27 cellular contexts compared by ENCODE assay signal in the genomic region with DNA sequence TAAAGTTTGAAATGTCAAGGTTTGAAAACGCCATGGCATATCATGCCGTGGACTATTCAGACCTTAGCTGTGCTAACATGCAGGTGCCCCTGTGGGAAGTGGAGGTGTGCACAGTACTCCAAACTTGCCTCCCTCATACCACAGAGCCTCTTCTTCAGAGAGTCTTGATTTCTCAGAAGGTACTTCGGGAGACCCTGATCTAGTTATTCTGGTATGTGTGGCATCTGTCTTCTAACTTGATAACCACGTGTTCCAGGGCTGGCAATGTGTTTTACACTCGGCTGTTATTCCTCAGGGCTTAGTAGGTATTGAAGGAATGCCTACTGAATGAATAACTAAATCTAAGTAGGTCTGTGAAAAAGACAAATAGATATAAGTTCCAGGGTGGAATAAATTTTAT.
DNase-seq lines count a peak whose midpoint lies in the region; ATAC-seq and TF ChIP-seq lines count a peak whose summit lies in the region.
"Had no signal": no experiment of that assay in that cellular context is flagged by ENCODE, and none has a peak within 500 bp of the region (broad histone marks: within the 10 kb centered on the region; RNA-seq: fewer than 3 reads in every experiment).

No MANE protein-coding gene starts in this region.

- H3K9me3 ChIP-seq in CD8-positive, alpha-beta T cell (ENCODE audit: low read length): no peaks in the 10 kb centered on the region
- H3K9me3 ChIP-seq: SJSA1 had no signal

- no peaks in the 10 kb centered on the region for H3K36me3 ChIP-seq in CD8-positive, alpha-beta T cell (ENCODE audit: insufficient read depth, low read length)
- H3K36me3 ChIP-seq: cardiac muscle cell, neural progenitor cell, SJSA1 had no signal

- H3K4me1 ChIP-seq in CD8-positive, alpha-beta T cell (ENCODE audit: insufficient read depth, low read length): no peaks in the 10 kb centered on the region
- H3K4me1 ChIP-seq: SJSA1 had no signal

- no peaks in the 10 kb centered on the region for H3K27me3 Mint-ChIP-seq in CD8-positive, alpha-beta T cell (ENCODE audit: low read depth)
- H3K27me3 Mint-ChIP-seq: activated CD4-positive, alpha-beta memory T cell treated with anti-CD3 and anti-CD28 coated beads for 36 hours; dendritic cell treated with granulocyte-macrophage colony-stimulating factor and Interleukin-4, amounts not matched to agents 40 ng/mL and 50 ng/mL, for 4 days; stimulated activated naive B cell treated with anti-CD40 and anti-IgM and Interleukin-4, amounts not matched to agents 10 μg/mL and 1 μg/mL and 100 μg/mL, for 72 hours had no signal

- CTCF ChIA-PET in CD8-positive, alpha-beta T cell (lab: Charles Lee): no interaction called here

- H3K9me3 Mint-ChIP-seq in CD8-positive, alpha-beta T cell: no peaks in the 10 kb centered on the region
- H3K9me3 Mint-ChIP-seq: activated CD4-positive, alpha-beta memory T cell treated with anti-CD3 and anti-CD28 coated beads for 36 hours; activated naive CD4-positive, alpha-beta T cell treated with anti-CD3 and anti-CD28 coated beads, Interleukin-2, amount 10 ng/mL, durations not matched to agents 7 days and 5 days; dendritic cell treated with granulocyte-macrophage colony-stimulating factor and Interleukin-4, amounts not matched to agents 40 ng/mL and 50 ng/mL, for 4 days; neural progenitor cell had no signal

- DNase-seq in HT1080 (ENCODE audit: low read depth) (peak; percentile 59), astrocyte of the hippocampus (ENCODE audit: low read depth, low spot score) (peak; percentile 76), kidney glomerular epithelial cell (lab: John Stamatoyannopoulos, UW) (peak; percentile 82), retinal pigment epithelial cell (ENCODE audit: low read depth) (peak; percentile 76), NCI-H226 (no peak), posterior vena cava (ENCODE audit: low spot score) (no peak), globus pallidus (ENCODE audit: low spot score) (no peak)
- no peak for DNase-seq in CD8-positive, alpha-beta T cell
- DNase-seq: activated CD4-positive, alpha-beta memory T cell treated with anti-CD3 and anti-CD28 coated beads for 36 hours; activated CD8-positive, alpha-beta memory T cell treated with anti-CD3 and anti-CD28 coated beads, Interleukin-2, amount 50 U/mL, for 4 hours; activated naive CD4-positive, alpha-beta T cell treated with anti-CD3 and anti-CD28 coated beads, Interleukin-2, amount 10 ng/mL, durations not matched to agents 7 days and 5 days; amygdala; mammary epithelial cell; NCI-H146; NCI-H2107; NCI-H82; posterior cingulate gyrus; RPMI8226; stimulated activated CD4-positive, alpha-beta T cell treated with anti-CD3 and anti-CD28 coated beads, Interleukin-4, amount 100 ng/mL, for 4 hours; stimulated activated naive B cell treated with anti-CD40 and anti-IgM and Interleukin-4, amounts not matched to agents 10 μg/mL and 1 μg/mL and 100 μg/mL, for 72 hours had no signal

- no peaks in the 10 kb centered on the region for H3K36me3 Mint-ChIP-seq in CD8-positive, alpha-beta T cell
- H3K36me3 Mint-ChIP-seq: activated CD4-positive, alpha-beta memory T cell treated with anti-CD3 and anti-CD28 coated beads for 36 hours; activated naive CD4-positive, alpha-beta T cell treated with anti-CD3 and anti-CD28 coated beads, Interleukin-2, amount 10 ng/mL, durations not matched to agents 7 days and 5 days; neural progenitor cell; stimulated activated naive B cell treated with anti-CD40 and anti-IgM and Interleukin-4, amounts not matched to agents 10 μg/mL and 1 μg/mL and 100 μg/mL, for 72 hours had no signal

- H3K27me3 ChIP-seq in CD8-positive, alpha-beta T cell (ENCODE audit: insufficient read depth, low read length): no peaks in the 10 kb centered on the region
- H3K27me3 ChIP-seq: cardiac muscle cell, neural progenitor cell, SJSA1 had no signal

- H3K4me1 Mint-ChIP-seq in CD8-positive, alpha-beta T cell (ENCODE audit: low read depth): no peaks in the 10 kb centered on the region
- H3K4me1 Mint-ChIP-seq: activated naive CD4-positive, alpha-beta T cell treated with anti-CD3 and anti-CD28 coated beads, Interleukin-2, amount 10 ng/mL, durations not matched to agents 7 days and 5 days; stimulated activated naive B cell treated with anti-CD40 and anti-IgM and Interleukin-4, amounts not matched to agents 10 μg/mL and 1 μg/mL and 100 μg/mL, for 72 hours had no signal

- no peak overlapping the region for H3K27ac ChIP-seq in CD8-positive, alpha-beta T cell (ENCODE audit: low read depth, low read length)
- H3K27ac ChIP-seq: C4-2B, cardiac muscle cell, neural progenitor cell, SJSA1 had no signal

- intact Hi-C loops in posterior vena cava (cut with DNase I): no loop called here
- intact Hi-C loops in CD8-positive, alpha-beta T cell (cut with DNase I, micrococcal nuclease): no loop called here

- H3K4me3 ChIP-seq in retinal pigment epithelial cell (ENCODE audit: low read length): no peak overlapping the region
- no peak overlapping the region for H3K4me3 ChIP-seq in CD8-positive, alpha-beta T cell (ENCODE audit: low read depth, low read length)
- H3K4me3 ChIP-seq: cardiac muscle cell, neural progenitor cell, SJSA1 had no signal

- no peak overlapping the region for H3K27ac Mint-ChIP-seq in CD8-positive, alpha-beta T cell
- H3K27ac Mint-ChIP-seq: activated CD4-positive, alpha-beta memory T cell treated with anti-CD3 and anti-CD28 coated beads for 36 hours; activated naive CD4-positive, alpha-beta T cell treated with anti-CD3 and anti-CD28 coated beads, Interleukin-2, amount 10 ng/mL, durations not matched to agents 7 days and 5 days; dendritic cell treated with granulocyte-macrophage colony-stimulating factor and Interleukin-4, amounts not matched to agents 40 ng/mL and 50 ng/mL, for 4 days; neural progenitor cell; stimulated activated naive B cell treated with anti-CD40 and anti-IgM and Interleukin-4, amounts not matched to agents 10 μg/mL and 1 μg/mL and 100 μg/mL, for 72 hours had no signal

- H3K4me3 Mint-ChIP-seq in CD8-positive, alpha-beta T cell: no peak overlapping the region
- H3K4me3 Mint-ChIP-seq: activated CD4-positive, alpha-beta memory T cell treated with anti-CD3 and anti-CD28 coated beads for 36 hours; activated naive CD4-positive, alpha-beta T cell treated with anti-CD3 and anti-CD28 coated beads, Interleukin-2, amount 10 ng/mL, durations not matched to agents 7 days and 5 days; dendritic cell treated with granulocyte-macrophage colony-stimulating factor and Interleukin-4, amounts not matched to agents 40 ng/mL and 50 ng/mL, for 4 days; neural progenitor cell; stimulated activated naive B cell treated with anti-CD40 and anti-IgM and Interleukin-4, amounts not matched to agents 10 μg/mL and 1 μg/mL and 100 μg/mL, for 72 hours had no signal

- TF ChIP-seq CTCF in retinal pigment epithelial cell (conservative IDR thresholded peaks at IDR 0.05; ENCODE audit: low read depth, low read length): no peak
- TF ChIP-seq CTCF in CD8-positive, alpha-beta T cell (IDR thresholded peaks at IDR 0.05): no peak

- no peak for ATAC-seq in CD8-positive, alpha-beta T cell
- ATAC-seq: activated CD4-positive, CD25-positive, alpha-beta regulatory T cell treated with anti-CD3 and anti-CD28 coated beads, Interleukin-2, amount 50 U/mL, for 24 hours; sciatic nerve; stimulated activated naive B cell treated with anti-CD40 and anti-IgM and Interleukin-4, amounts not matched to agents 10 μg/mL and 1 μg/mL and 100 μg/mL, for 72 hours had no signal

- POLR2A ChIA-PET in CD8-positive, alpha-beta T cell (lab: Charles Lee): no interaction called here

Comparison
In these comparisons a context has a peak if more than half of its experiments do, and no peak if none do; other contexts are left out.
1. DNase-seq: peak in HT1080 (single experiment), astrocyte of the hippocampus (single experiment), kidney glomerular epithelial cell (single experiment) and retinal pigment epithelial cell (single experiment); none in NCI-H226 (single experiment), posterior vena cava (single experiment), globus pallidus (single experiment) and CD8-positive, alpha-beta T cell (0 of 7).